18 cellular contexts compared by ENCODE assay signal in the genomic region with DNA sequence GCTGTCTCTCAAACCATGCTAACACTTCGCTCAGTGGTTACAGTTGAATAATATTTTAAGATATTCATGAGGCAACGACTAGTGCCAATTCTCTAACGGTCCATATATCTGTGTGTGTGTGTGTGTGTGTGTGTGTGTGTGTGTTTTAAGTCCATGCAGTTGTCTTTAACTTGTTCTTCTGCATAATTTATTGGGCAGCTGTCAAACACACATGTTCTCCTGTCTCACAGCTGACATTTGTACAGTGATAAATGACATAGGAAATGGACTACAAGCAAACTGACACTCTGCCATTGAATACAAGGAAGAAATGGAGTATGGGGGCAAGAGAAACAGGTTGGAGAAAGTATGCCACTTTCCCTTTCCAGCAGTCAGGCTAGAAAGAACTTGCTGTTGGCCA.
"Had no signal": no experiment of that assay in that cellular context is flagged by ENCODE, and none has a peak within 500 bp of the region (broad histone marks: within the 10 kb centered on the region; RNA-seq: fewer than 3 reads in every experiment).

No MANE protein-coding gene starts in this region.

- H3K4me1 ChIP-seq: neural progenitor cell, parathyroid adenoma, right lobe of liver had no signal

- H3K9me3 Mint-ChIP-seq: natural killer cell treated with Interleukin-12 subunit alpha and Interleukin-12 subunit beta and Interleukin-15 and Interleukin-18, amount 100 ng/mL, for 72 hours; neural progenitor cell; stimulated activated effector memory CD8-positive, alpha-beta T cell treated with anti-CD3 and anti-CD28 coated beads, Interleukin-12 subunit alpha, Interleukin-12 subunit beta, amount 100 ng/mL, for 72 hours had no signal

- H3K4me1 Mint-ChIP-seq: stimulated activated effector memory CD8-positive, alpha-beta T cell treated with anti-CD3 and anti-CD28 coated beads, Interleukin-12 subunit alpha, Interleukin-12 subunit beta, amount 100 ng/mL, for 72 hours had no signal

- H3K27me3 ChIP-seq: dorsolateral prefrontal cortex, neural progenitor cell, right lobe of liver, stomach, thyroid gland, vagina had no signal

- H3K27me3 Mint-ChIP-seq: natural killer cell treated with Interleukin-12 subunit alpha and Interleukin-12 subunit beta and Interleukin-15 and Interleukin-18, amount 100 ng/mL, for 72 hours; progenitor cell of endocrine pancreas had no signal

- H3K27ac ChIP-seq: lower lobe of right lung, neural progenitor cell, parathyroid adenoma, right lobe of liver, thyroid gland, vagina had no signal

- H3K4me2 ChIP-seq: neural progenitor cell had no signal

- ATAC-seq: lower lobe of right lung; natural killer cell treated with Interleukin-12 subunit alpha and Interleukin-12 subunit beta and Interleukin-15 and Interleukin-18, amount 100 ng/mL, for 72 hours; right lobe of liver; stimulated activated effector memory CD8-positive, alpha-beta T cell treated with anti-CD3 and anti-CD28 coated beads, Interleukin-12 subunit alpha, Interleukin-12 subunit beta, amount 100 ng/mL, for 72 hours had no signal

- H3K9me3 ChIP-seq: lower lobe of right lung, right lobe of liver, stomach, thyroid gland, vagina had no signal

- H3K9ac ChIP-seq: neural progenitor cell, parathyroid adenoma had no signal

- H3K4me3 ChIP-seq: dorsolateral prefrontal cortex, lower lobe of right lung, neural progenitor cell, right lobe of liver, stomach, thyroid gland, vagina had no signal

- H3K36me3 Mint-ChIP-seq: natural killer cell treated with Interleukin-12 subunit alpha and Interleukin-12 subunit beta and Interleukin-15 and Interleukin-18, amount 100 ng/mL, for 72 hours; neural progenitor cell; stimulated activated effector memory CD8-positive, alpha-beta T cell treated with anti-CD3 and anti-CD28 coated beads, Interleukin-12 subunit alpha, Interleukin-12 subunit beta, amount 100 ng/mL, for 72 hours had no signal

- DNase-seq: dorsolateral prefrontal cortex; effector CD4-positive, alpha-beta T cell; head of caudate nucleus; left ventricle myocardium superior; lower lobe of right lung; right lobe of liver; stimulated activated CD4-positive, alpha-beta T cell treated with anti-CD3 and anti-CD28 coated beads, Interleukin-2, amount 100 ng/mL, for 24 hours; stimulated activated CD4-positive, alpha-beta T cell treated with anti-CD3 and anti-CD28 coated beads, Interleukin-4, amount 100 ng/mL, for 24 hours; stimulated activated naive CD4-positive, alpha-beta T cell treated with Interleukin-2 at 50 U/mL for 16 hours; stomach; thyroid gland; trophoblast cell had no signal

- H2AFZ ChIP-seq: neural progenitor cell, parathyroid adenoma had no signal

- H3K36me3 ChIP-seq: lower lobe of right lung, neural progenitor cell, right lobe of liver, stomach, thyroid gland, vagina had no signal

- H3K27ac Mint-ChIP-seq: natural killer cell treated with Interleukin-12 subunit alpha and Interleukin-12 subunit beta and Interleukin-15 and Interleukin-18, amount 100 ng/mL, for 72 hours; neural progenitor cell; progenitor cell of endocrine pancreas; stimulated activated effector memory CD8-positive, alpha-beta T cell treated with anti-CD3 and anti-CD28 coated beads, Interleukin-12 subunit alpha, Interleukin-12 subunit beta, amount 100 ng/mL, for 72 hours had no signal

- H3K79me2 ChIP-seq: parathyroid adenoma had no signal

- H3K4me3 Mint-ChIP-seq: natural killer cell treated with Interleukin-12 subunit alpha and Interleukin-12 subunit beta and Interleukin-15 and Interleukin-18, amount 100 ng/mL, for 72 hours; neural progenitor cell; stimulated activated effector memory CD8-positive, alpha-beta T cell treated with anti-CD3 and anti-CD28 coated beads, Interleukin-12 subunit alpha, Interleukin-12 subunit beta, amount 100 ng/mL, for 72 hours had no signal
